In genomic region chr2:152618188-152618564, GRCh38 we compare ENCODE assay signal across 20 cellular contexts.
"Had no signal": no experiment of that assay in that cellular context is flagged by ENCODE, and none has a peak within 500 bp of the region (broad histone marks: within the 10 kb centered on the region; RNA-seq: fewer than 3 reads in every experiment).

No MANE protein-coding gene starts in this region.

- H3K4me1 ChIP-seq: foreskin keratinocyte, parathyroid adenoma, right lobe of liver, stomach had no signal

- ATAC-seq: activated T-cell treated with anti-CD3 and anti-CD28 coated beads, Interleukin-2, amount 50 U/mL, for 4 hours; foreskin keratinocyte; right lobe of liver; stimulated activated memory B cell treated with anti-CD40 and anti-IgM and Interleukin-4, amounts not matched to agents 10 μg/mL and 1 μg/mL and 100 μg/mL, for 72 hours; T-cell had no signal

- H3K27ac ChIP-seq: brain microvascular endothelial cell, foreskin keratinocyte, parathyroid adenoma, right lobe of liver, thoracic aorta had no signal

- H3K27me3 ChIP-seq: brain microvascular endothelial cell, foreskin keratinocyte, right lobe of liver, stomach, upper lobe of left lung had no signal

- H2AFZ ChIP-seq: parathyroid adenoma had no signal

- H3K9ac ChIP-seq: parathyroid adenoma had no signal

- DNase-seq: activated CD4-positive, alpha-beta T cell treated with anti-CD3 and anti-CD28 coated beads for 1 hour; activated CD8-positive, alpha-beta memory T cell treated with anti-CD3 and anti-CD28 coated beads, Interleukin-2, amount 50 U/mL, for 48 hours; activated naive CD4-positive, alpha-beta T cell; activated naive CD8-positive, alpha-beta T cell treated with anti-CD3 and anti-CD28 coated beads, Interleukin-2, amount 10 ng/mL, durations not matched to agents 7 days and 5 days; activated T-cell treated with anti-CD3 and anti-CD28 coated beads, Interleukin-2, amount 50 U/mL, for 4 hours; amniotic stem cell; brain microvascular endothelial cell; cortex of kidney; effector CD4-positive, alpha-beta T cell; foreskin keratinocyte; naive B cell; right lobe of liver; stimulated activated CD4-positive, alpha-beta T cell treated with anti-CD3 and anti-CD28 coated beads, Interleukin-15, amount 100 ng/mL, for 24 hours; stomach; T-cell; upper lobe of left lung had no signal

- H3K9me3 ChIP-seq: right lobe of liver, stomach, thoracic aorta, upper lobe of left lung had no signal

- H3K4me3 ChIP-seq: right lobe of liver, smooth muscle cell, stomach, thoracic aorta, upper lobe of left lung had no signal

- H3K4me2 ChIP-seq: smooth muscle cell had no signal
